Comparison of ENCODE assay signal across 1 cellular context in the genomic region with DNA sequence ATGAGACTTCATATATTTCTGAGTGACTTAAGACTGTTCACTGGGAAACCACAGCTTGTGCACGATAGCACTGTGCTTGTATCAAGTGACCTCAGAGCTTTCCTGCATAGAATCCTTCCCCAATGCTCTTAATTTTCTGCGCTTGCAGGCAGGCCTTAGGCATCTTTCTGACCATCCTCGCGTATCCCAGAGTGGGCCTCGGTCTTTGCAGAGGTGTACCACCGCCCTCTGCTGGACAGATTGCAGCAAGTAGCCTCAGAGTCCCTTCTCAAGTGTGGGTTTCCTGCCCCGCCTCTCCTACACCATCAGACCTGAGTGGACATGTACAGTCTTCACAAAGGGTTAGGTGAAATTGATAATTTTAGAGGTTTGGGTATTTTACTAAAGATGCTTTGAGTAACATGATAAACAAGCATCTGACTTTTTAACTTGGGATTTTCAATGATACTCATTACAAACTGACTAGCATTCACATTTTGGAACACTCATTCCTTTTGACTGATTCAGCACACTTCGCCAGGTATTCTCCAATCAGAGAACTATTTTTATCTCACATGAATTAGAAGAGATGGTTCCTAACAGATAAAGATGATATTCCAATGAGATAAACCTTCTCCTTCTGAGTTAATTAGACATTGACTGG.
TF ChIP-seq lines count a peak whose summit lies in the region.

No MANE protein-coding gene starts in this region.

TF ChIP-seq in HEK293, 187 proteins besides CTCF, POLR2A, EP300 and RAD21 (continued from another document):
- TF ChIP-seq, protein P1, sequence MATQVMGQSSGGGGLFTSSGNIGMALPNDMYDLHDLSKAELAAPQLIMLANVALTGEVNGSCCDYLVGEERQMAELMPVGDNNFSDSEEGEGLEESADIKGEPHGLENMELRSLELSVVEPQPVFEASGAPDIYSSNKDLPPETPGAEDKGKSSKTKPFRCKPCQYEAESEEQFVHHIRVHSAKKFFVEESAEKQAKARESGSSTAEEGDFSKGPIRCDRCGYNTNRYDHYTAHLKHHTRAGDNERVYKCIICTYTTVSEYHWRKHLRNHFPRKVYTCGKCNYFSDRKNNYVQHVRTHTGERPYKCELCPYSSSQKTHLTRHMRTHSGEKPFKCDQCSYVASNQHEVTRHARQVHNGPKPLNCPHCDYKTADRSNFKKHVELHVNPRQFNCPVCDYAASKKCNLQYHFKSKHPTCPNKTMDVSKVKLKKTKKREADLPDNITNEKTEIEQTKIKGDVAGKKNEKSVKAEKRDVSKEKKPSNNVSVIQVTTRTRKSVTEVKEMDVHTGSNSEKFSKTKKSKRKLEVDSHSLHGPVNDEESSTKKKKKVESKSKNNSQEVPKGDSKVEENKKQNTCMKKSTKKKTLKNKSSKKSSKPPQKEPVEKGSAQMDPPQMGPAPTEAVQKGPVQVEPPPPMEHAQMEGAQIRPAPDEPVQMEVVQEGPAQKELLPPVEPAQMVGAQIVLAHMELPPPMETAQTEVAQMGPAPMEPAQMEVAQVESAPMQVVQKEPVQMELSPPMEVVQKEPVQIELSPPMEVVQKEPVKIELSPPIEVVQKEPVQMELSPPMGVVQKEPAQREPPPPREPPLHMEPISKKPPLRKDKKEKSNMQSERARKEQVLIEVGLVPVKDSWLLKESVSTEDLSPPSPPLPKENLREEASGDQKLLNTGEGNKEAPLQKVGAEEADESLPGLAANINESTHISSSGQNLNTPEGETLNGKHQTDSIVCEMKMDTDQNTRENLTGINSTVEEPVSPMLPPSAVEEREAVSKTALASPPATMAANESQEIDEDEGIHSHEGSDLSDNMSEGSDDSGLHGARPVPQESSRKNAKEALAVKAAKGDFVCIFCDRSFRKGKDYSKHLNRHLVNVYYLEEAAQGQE (tag by site-specific recombination; IDR thresholded peaks at IDR 0.05): no peak
- TF ChIP-seq, protein P2, sequence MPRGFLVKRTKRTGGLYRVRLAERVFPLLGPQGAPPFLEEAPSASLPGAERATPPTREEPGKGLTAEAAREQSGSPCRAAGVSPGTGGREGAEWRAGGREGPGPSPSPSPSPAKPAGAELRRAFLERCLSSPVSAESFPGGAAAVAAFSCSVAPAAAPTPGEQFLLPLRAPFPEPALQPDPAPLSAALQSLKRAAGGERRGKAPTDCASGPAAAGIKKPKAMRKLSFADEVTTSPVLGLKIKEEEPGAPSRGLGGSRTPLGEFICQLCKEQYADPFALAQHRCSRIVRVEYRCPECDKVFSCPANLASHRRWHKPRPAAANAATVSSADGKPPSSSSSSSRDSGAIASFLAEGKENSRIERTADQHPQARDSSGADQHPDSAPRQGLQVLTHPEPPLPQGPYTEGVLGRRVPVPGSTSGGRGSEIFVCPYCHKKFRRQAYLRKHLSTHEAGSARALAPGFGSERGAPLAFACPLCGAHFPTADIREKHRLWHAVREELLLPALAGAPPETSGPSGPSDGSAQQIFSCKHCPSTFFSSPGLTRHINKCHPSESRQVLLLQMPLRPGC (tag by site-specific recombination; IDR thresholded peaks at IDR 0.05): no peak
- TF ChIP-seq ZFP37 (tag by site-specific recombination; IDR thresholded peaks at IDR 0.05): 0 out of 2 replicates have a peak, but pooled peaks have one; percentile 36
- TF ChIP-seq ZNF335 (tag by site-specific recombination; conservative IDR thresholded peaks at IDR 0.05): peak; percentile 39; the same call in 1 of the 2 replicates
- TF ChIP-seq, protein P3, sequence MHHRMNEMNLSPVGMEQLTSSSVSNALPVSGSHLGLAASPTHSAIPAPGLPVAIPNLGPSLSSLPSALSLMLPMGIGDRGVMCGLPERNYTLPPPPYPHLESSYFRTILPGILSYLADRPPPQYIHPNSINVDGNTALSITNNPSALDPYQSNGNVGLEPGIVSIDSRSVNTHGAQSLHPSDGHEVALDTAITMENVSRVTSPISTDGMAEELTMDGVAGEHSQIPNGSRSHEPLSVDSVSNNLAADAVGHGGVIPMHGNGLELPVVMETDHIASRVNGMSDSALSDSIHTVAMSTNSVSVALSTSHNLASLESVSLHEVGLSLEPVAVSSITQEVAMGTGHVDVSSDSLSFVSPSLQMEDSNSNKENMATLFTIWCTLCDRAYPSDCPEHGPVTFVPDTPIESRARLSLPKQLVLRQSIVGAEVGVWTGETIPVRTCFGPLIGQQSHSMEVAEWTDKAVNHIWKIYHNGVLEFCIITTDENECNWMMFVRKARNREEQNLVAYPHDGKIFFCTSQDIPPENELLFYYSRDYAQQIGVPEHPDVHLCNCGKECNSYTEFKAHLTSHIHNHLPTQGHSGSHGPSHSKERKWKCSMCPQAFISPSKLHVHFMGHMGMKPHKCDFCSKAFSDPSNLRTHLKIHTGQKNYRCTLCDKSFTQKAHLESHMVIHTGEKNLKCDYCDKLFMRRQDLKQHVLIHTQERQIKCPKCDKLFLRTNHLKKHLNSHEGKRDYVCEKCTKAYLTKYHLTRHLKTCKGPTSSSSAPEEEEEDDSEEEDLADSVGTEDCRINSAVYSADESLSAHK (tag by site-specific recombination; IDR thresholded peaks at IDR 0.05): no peak
- TF ChIP-seq ZNF223 (tag by site-specific recombination; IDR thresholded peaks at IDR 0.05): no peak
- TF ChIP-seq ZNF843 (tag by site-specific recombination; IDR thresholded peaks at IDR 0.05): no peak
- TF ChIP-seq ZNF426 (tag by site-specific recombination; IDR thresholded peaks at IDR 0.05): no peak
- TF ChIP-seq, protein P4, sequence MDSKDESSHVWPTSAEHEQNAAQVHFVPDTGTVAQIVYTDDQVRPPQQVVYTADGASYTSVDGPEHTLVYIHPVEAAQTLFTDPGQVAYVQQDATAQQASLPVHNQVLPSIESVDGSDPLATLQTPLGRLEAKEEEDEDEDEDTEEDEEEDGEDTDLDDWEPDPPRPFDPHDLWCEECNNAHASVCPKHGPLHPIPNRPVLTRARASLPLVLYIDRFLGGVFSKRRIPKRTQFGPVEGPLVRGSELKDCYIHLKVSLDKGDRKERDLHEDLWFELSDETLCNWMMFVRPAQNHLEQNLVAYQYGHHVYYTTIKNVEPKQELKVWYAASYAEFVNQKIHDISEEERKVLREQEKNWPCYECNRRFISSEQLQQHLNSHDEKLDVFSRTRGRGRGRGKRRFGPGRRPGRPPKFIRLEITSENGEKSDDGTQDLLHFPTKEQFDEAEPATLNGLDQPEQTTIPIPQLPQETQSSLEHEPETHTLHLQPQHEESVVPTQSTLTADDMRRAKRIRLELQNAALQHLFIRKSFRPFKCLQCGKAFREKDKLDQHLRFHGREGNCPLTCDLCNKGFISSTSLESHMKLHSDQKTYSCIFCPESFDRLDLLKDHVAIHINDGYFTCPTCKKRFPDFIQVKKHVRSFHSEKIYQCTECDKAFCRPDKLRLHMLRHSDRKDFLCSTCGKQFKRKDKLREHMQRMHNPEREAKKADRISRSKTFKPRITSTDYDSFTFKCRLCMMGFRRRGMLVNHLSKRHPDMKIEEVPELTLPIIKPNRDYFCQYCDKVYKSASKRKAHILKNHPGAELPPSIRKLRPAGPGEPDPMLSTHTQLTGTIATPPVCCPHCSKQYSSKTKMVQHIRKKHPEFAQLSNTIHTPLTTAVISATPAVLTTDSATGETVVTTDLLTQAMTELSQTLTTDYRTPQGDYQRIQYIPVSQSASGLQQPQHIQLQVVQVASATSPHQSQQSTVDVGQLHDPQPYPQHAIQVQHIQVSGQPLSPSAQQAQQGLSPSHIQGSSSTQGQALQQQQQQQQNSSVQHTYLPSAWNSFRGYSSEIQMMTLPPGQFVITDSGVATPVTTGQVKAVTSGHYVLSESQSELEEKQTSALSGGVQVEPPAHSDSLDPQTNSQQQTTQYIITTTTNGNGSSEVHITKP (tag by site-specific recombination; IDR thresholded peaks at IDR 0.05): no peak
- no peak for TF ChIP-seq SETDB1 (IDR thresholded peaks at IDR 0.05; ENCODE audit: insufficient read length, low read length)
- no peak for TF ChIP-seq KLF7 (tag by site-specific recombination; IDR thresholded peaks at IDR 0.05; ENCODE audit: borderline replicate concordance)
- TF ChIP-seq, protein P5, sequence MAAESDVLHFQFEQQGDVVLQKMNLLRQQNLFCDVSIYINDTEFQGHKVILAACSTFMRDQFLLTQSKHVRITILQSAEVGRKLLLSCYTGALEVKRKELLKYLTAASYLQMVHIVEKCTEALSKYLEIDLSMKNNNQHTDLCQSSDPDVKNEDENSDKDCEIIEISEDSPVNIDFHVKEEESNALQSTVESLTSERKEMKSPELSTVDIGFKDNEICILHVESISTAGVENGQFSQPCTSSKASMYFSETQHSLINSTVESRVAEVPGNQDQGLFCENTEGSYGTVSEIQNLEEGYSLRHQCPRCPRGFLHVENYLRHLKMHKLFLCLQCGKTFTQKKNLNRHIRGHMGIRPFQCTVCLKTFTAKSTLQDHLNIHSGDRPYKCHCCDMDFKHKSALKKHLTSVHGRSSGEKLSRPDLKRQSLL (tag by site-specific recombination; IDR thresholded peaks at IDR 0.05): no peak
- TF ChIP-seq, protein P6, sequence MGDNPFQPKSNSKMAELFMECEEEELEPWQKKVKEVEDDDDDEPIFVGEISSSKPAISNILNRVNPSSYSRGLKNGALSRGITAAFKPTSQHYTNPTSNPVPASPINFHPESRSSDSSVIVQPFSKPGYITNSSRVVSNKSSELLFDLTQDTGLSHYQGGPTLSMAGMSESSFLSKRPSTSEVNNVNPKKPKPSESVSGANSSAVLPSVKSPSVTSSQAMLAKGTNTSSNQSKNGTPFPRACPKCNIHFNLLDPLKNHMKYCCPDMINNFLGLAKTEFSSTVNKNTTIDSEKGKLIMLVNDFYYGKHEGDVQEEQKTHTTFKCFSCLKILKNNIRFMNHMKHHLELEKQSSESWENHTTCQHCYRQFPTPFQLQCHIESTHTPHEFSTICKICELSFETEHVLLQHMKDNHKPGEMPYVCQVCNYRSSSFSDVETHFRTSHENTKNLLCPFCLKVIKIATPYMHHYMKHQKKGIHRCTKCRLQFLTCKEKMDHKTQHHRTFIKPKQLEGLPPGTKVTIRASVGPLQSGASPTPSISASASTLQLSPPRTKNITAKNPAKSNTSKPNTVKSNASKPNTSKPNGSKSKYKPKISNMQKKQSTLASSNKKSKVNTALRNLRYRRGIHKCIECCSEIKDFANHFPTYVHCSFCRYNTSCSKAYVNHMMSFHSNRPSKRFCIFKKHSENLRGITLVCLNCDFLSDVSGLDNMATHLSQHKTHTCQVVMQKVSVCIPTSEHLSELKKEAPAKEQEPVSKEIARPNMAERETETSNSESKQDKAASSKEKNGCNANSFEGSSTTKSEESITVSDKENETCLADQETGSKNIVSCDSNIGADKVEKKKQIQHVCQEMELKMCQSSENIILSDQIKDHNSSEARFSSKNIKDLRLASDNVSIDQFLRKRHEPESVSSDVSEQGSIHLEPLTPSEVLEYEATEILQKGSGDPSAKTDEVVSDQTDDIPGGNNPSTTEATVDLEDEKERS (tag by site-specific recombination; IDR thresholded peaks at IDR 0.05): no peak
- TF ChIP-seq, protein P7, sequence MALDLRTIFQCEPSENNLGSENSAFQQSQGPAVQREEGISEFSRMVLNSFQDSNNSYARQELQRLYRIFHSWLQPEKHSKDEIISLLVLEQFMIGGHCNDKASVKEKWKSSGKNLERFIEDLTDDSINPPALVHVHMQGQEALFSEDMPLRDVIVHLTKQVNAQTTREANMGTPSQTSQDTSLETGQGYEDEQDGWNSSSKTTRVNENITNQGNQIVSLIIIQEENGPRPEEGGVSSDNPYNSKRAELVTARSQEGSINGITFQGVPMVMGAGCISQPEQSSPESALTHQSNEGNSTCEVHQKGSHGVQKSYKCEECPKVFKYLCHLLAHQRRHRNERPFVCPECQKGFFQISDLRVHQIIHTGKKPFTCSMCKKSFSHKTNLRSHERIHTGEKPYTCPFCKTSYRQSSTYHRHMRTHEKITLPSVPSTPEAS (tag by site-specific recombination; IDR thresholded peaks at IDR 0.05): no peak
- TF ChIP-seq ZNF654 (tag by site-specific recombination; IDR thresholded peaks at IDR 0.05; ENCODE audit: low read depth): peak; percentile 56
- no peak for TF ChIP-seq ZNF341 (tag by site-specific recombination; IDR thresholded peaks at IDR 0.05; ENCODE audit: low read depth)
- no peak for TF ChIP-seq ZNF585B (tag by site-specific recombination; IDR thresholded peaks at IDR 0.05)
- TF ChIP-seq, protein P8, sequence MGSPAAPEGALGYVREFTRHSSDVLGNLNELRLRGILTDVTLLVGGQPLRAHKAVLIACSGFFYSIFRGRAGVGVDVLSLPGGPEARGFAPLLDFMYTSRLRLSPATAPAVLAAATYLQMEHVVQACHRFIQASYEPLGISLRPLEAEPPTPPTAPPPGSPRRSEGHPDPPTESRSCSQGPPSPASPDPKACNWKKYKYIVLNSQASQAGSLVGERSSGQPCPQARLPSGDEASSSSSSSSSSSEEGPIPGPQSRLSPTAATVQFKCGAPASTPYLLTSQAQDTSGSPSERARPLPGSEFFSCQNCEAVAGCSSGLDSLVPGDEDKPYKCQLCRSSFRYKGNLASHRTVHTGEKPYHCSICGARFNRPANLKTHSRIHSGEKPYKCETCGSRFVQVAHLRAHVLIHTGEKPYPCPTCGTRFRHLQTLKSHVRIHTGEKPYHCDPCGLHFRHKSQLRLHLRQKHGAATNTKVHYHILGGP (tag by site-specific recombination; IDR thresholded peaks at IDR 0.05): no peak
- TF ChIP-seq ZNF560 (tag by site-specific recombination; IDR thresholded peaks at IDR 0.05; ENCODE audit: borderline replicate concordance): no peak
- TF ChIP-seq BCL11A (tag by site-specific recombination; IDR thresholded peaks at IDR 0.05; ENCODE audit: low read depth): no peak
- TF ChIP-seq, protein P9, sequence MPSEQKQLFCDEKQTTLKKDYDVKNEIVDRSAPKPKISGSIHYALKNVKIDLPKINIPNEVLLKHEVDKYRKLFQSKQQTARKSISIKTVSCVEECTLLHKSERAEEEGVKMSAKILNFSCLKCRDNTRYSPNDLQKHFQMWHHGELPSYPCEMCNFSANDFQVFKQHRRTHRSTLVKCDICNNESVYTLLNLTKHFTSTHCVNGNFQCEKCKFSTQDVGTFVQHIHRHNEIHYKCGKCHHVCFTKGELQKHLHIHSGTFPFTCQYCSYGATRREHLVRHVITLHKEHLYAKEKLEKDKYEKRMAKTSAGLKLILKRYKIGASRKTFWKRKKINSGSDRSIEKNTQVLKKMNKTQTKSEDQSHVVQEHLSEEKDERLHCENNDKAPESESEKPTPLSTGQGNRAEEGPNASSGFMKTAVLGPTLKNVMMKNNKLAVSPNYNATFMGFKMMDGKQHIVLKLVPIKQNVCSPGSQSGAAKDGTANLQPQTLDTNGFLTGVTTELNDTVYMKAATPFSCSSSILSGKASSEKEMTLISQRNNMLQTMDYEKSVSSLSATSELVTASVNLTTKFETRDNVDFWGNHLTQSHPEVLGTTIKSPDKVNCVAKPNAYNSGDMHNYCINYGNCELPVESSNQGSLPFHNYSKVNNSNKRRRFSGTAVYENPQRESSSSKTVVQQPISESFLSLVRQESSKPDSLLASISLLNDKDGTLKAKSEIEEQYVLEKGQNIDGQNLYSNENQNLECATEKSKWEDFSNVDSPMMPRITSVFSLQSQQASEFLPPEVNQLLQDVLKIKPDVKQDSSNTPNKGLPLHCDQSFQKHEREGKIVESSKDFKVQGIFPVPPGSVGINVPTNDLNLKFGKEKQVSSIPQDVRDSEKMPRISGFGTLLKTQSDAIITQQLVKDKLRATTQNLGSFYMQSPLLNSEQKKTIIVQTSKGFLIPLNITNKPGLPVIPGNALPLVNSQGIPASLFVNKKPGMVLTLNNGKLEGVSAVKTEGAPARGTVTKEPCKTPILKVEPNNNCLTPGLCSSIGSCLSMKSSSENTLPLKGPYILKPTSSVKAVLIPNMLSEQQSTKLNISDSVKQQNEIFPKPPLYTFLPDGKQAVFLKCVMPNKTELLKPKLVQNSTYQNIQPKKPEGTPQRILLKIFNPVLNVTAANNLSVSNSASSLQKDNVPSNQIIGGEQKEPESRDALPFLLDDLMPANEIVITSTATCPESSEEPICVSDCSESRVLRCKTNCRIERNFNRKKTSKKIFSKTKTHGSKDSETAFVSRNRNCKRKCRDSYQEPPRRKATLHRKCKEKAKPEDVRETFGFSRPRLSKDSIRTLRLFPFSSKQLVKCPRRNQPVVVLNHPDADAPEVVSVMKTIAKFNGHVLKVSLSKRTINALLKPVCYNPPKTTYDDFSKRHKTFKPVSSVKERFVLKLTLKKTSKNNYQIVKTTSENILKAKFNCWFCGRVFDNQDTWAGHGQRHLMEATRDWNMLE (tag by site-specific recombination; conservative IDR thresholded peaks at IDR 0.05; ENCODE audit: low read depth): no peak
